ENCODE assay signal across 24 cellular contexts in the genomic region with DNA sequence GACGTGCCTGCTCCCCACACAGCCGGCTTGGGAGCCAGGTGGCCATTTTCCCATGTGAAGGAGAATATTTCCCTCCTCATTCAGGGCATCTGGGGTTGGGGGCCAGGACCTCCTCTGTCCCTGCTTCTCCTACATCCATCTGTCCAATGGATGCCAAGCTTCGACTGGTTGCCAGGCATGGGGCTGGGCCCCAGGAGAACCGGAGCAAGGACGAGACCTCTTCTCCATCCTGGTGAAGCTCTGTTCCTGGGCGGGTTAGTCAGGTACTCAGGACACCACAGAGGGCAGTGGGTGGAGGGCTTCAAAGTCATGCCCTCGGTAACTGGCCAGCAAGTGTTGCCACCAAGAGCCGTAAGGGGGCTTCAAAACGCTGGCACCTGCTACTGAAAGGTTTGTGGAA. TPM values are rescaled to one million over a fixed set of nuclear protein-coding genes. Genes with fewer than 3 reads are reported as not detected.
DNase-seq lines count a peak whose midpoint lies in the region; ATAC-seq, FAIRE-seq and TF ChIP-seq lines count a peak whose summit lies in the region.
"Had no signal": no experiment of that assay in that cellular context is flagged by ENCODE, and none has a peak within 500 bp of the region (broad histone marks: within the 10 kb centered on the region; RNA-seq: fewer than 3 reads in every experiment).

No MANE protein-coding gene starts in this region.

- TF ChIP-seq CTCF in left ventricle myocardium inferior (IDR thresholded peaks at IDR 0.05; ENCODE audit: borderline replicate concordance) (no peak), H1 (IDR thresholded peaks at IDR 0.05; ENCODE audit: control extremely low read depth in 1 of 3, insufficient read depth in 1 of 3, low read depth in 1 of 3, low read length in 3 of 3) (no peak)

- no peaks in the 10 kb centered on the region; the same call in 1 of the 2 replicates for H3K23me2 ChIP-seq in H1 (ENCODE audit: low read depth, low read length)

- H2AFZ ChIP-seq in H1 (ENCODE audit: low read length): no peak overlapping the region

- FAIRE-seq in H1 (lab: Jason Lieb, UNC): no peak
- FAIRE-seq: D721Med, G401.6, GM12891 had no signal

- H3K4me2 ChIP-seq in H1 (ENCODE audit: insufficient read depth in 1 of 2, low read depth in 2 of 2, low read length in 2 of 2): no peak overlapping the region
- H3K4me2 ChIP-seq: BLaER1 had no signal

- no peak overlapping the region for H3K9ac ChIP-seq in H1 (replicated peaks in 1 of 4; ENCODE audit: extremely low read depth in 1 of 4, low read depth in 3 of 4, low read length in 3 of 4)
- H3K9ac ChIP-seq: BLaER1 had no signal

- H3K4me3 ChIP-seq in left ventricle myocardium inferior (no peak overlapping the region), H1 (ENCODE audit: extremely low read depth in 1 of 4, insufficient read depth in 2 of 4, low read depth in 3 of 4, low read length in 4 of 4) (no peak overlapping the region)
- H3K4me3 ChIP-seq: BLaER1 had no signal

- H3K27me3 ChIP-seq in left ventricle myocardium inferior (ENCODE audit: low read depth) (peaks cover 5% of the 10 kb centered on the region), H1 (replicated peaks in 1 of 4; ENCODE audit: control insufficient read depth in 3 of 4, extremely low read depth in 1 of 4, insufficient read depth in 3 of 4, low read length in 3 of 4) (no peaks in the 10 kb centered on the region)
- H3K27me3 ChIP-seq: BE2C, BLaER1 had no signal

- no peak overlapping the region for H3K56ac ChIP-seq in H1 (replicated peaks; ENCODE audit: insufficient read length, low read depth, low read length)

- no peak overlapping the region for H3K14ac ChIP-seq in H1 (ENCODE audit: insufficient read length)

- no peak overlapping the region for H2BK15ac ChIP-seq in H1 (ENCODE audit: low read length)

- H3K79me1 ChIP-seq in H1 (ENCODE audit: low read depth, low read length): no peaks in the 10 kb centered on the region

- no peaks in the 10 kb centered on the region for H3K79me2 ChIP-seq in H1 (ENCODE audit: control insufficient read depth in 1 of 2, insufficient read depth in 2 of 2, low read length in 2 of 2)

- no peak overlapping the region for H3K18ac ChIP-seq in H1 (ENCODE audit: extremely low read depth, low read length)

- POLR2A ChIA-PET in H1 (lab: Charles Lee; ENCODE audit: partially characterized antibody): interaction anchor here (0.6 to 1.3 kb wide), 2 partner anchors 34 to 425 kb away, joined by 3 to 4 read pairs; no protein-coding TSS in a partner anchor

- no peak overlapping the region for H2AK5ac ChIP-seq in H1 (ENCODE audit: low read depth, low read length)

- DNase-seq in cardiac septum (ENCODE audit: low spot score) (peak; percentile 59), left ventricle myocardium inferior (no peak), H1 (ENCODE audit: low read depth in 1 of 2, low spot score in 2 of 2) (no peak), posterior vena cava (ENCODE audit: low spot score) (no peak)
- DNase-seq: ACHN; BE2C; C1 segment of cervical spinal cord; Calu3; CD4-positive, alpha-beta memory T cell; CD4-positive, CD25-positive, alpha-beta regulatory T cell; CD8-positive, alpha-beta memory T cell; COR-L47; DMS79 treated with DMSO at 0.1 percent for 48 hours; GF-D8 had no signal

- H4K20me1 ChIP-seq in H1 (replicated peaks in 1 of 2; ENCODE audit: control insufficient read depth in 1 of 2, insufficient read depth in 2 of 2, low read length in 2 of 2): no peaks in the 10 kb centered on the region
- H4K20me1 ChIP-seq: BLaER1 had no signal

- H3K36me3 ChIP-seq in left ventricle myocardium inferior (no peaks in the 10 kb centered on the region), H1 (ENCODE audit: control insufficient read depth in 2 of 4, insufficient read depth in 4 of 4, low read length in 3 of 4) (no peaks in the 10 kb centered on the region)
- H3K36me3 ChIP-seq: BE2C, BLaER1 had no signal

- H3K4ac ChIP-seq in H1 (replicated peaks; ENCODE audit: insufficient read length, low read depth, low read length): no peak overlapping the region

- H4K8ac ChIP-seq in H1 (ENCODE audit: extremely low read depth, insufficient read depth, low read length): peak overlapping the region; percentile 82; the same call in 1 of the 2 replicates

- no peak overlapping the region for H2BK5ac ChIP-seq in H1 (ENCODE audit: low read depth, low read length)

- intact Hi-C loops in cardiac septum (cut with DNase I): no loop called here
- intact Hi-C loops in left ventricle myocardium inferior (cut with micrococcal nuclease): no loop called here
- intact Hi-C loops in posterior vena cava (cut with DNase I): loop anchor here in 1 of 2 donors (5.0 kb wide), 1 partner anchor 147 kb away; no protein-coding TSS in a partner anchor

- H3K4me1 ChIP-seq in left ventricle myocardium inferior: no peaks in the 10 kb centered on the region
- H3K4me1 ChIP-seq in H1 (replicated peaks in 1 of 4; ENCODE audit: control insufficient read depth in 3 of 4, insufficient read depth in 4 of 4, low read length in 3 of 4): no peaks in the 10 kb centered on the region; a peak in 1 of 7 replicates
- H3K4me1 ChIP-seq: BE2C, BLaER1 had no signal

- H3K27ac ChIP-seq in left ventricle myocardium inferior (replicated peaks) (no peak overlapping the region), H1 (ENCODE audit: low read depth, low read length) (no peak overlapping the region)
- H3K27ac ChIP-seq: 22Rv1, BLaER1 had no signal

- WGBS in H1 (ENCODE audit: extremely low coverage in 1 of 2, insufficient coverage in 1 of 2, insufficient read length in 1 of 2, insufficient replicate concordance in 2 of 2, low coverage in 1 of 2, low lambda C conversion rate in 2 of 2, missing lambda C conversion rate in 1 of 2), 2 experiments: 87% methylated on average over 9 of the region's 9 CpGs; no CpG with 5 or more reads in 1 of the 2 experiments

- CTCF ChIA-PET in H1 (lab: Charles Lee; ENCODE audit: partially characterized antibody): interaction anchor here (0.6 to 5.0 kb wide), 4 partner anchors 9 to 334 kb away, joined by 3 to 37 read pairs (median 14); no protein-coding TSS in a partner anchor

- H3K9me3 ChIP-seq in left ventricle myocardium inferior (replicated peaks) (no peaks in the 10 kb centered on the region), H1 (ENCODE audit: insufficient read depth in 2 of 2, low read depth in 1 of 2, low read length in 1 of 2) (no peaks in the 10 kb centered on the region)
- H3K9me3 ChIP-seq: BE2C, BLaER1 had no signal

- no peak overlapping the region for H4K91ac ChIP-seq in H1 (replicated peaks; ENCODE audit: insufficient read length, low read length)

- TF ChIP-seq RAD21 in H1 (IDR thresholded peaks at IDR 0.05 in 1 of 2, conservative IDR thresholded peaks at IDR 0.05 in 1 of 2; ENCODE audit: low read depth in 2 of 2, low read length in 2 of 2): no peak

- no peak for TF ChIP-seq POLR2A in H1 (IDR thresholded peaks at IDR 0.05; ENCODE audit: control extremely low read depth in 1 of 2, low read depth in 2 of 2, low read length in 2 of 2)

- H4K5ac ChIP-seq in H1 (ENCODE audit: insufficient read length, low read depth, low read length): no peak overlapping the region

- H2BK120ac ChIP-seq in H1 (replicated peaks; ENCODE audit: low read depth, low read length): no peak overlapping the region

- ATAC-seq in GM18868 (IDR thresholded peaks at IDR 0.05; ENCODE audit: unreplicated experiment): no peak

- no peak overlapping the region for H3K23ac ChIP-seq in H1 (ENCODE audit: insufficient read length)

- H2BK20ac ChIP-seq in H1 (ENCODE audit: low read length): no peak overlapping the region

- H2BK12ac ChIP-seq in H1 (ENCODE audit: low read depth, low read length): no peak overlapping the region

- TF ChIP-seq EP300 in H1 (IDR thresholded peaks at IDR 0.05; ENCODE audit: borderline replicate concordance in 1 of 2, low read depth in 2 of 2, low read length in 2 of 2): no peak

TF ChIP-seq in H1, 55 proteins besides CTCF, POLR2A, EP300 and RAD21:
- no peak for TF ChIP-seq EGR1 (IDR thresholded peaks at IDR 0.05; ENCODE audit: borderline replicate concordance, low read depth, low read length)
- TF ChIP-seq HDAC6 (IDR thresholded peaks at IDR 0.05; ENCODE audit: low read depth, low read length): no peak
- TF ChIP-seq TEAD4 (IDR thresholded peaks at IDR 0.05; ENCODE audit: low read depth, low read length): no peak
- no peak for TF ChIP-seq SIRT6 (IDR thresholded peaks at IDR 0.05; ENCODE audit: low read length)
- TF ChIP-seq SUZ12 (IDR thresholded peaks at IDR 0.05; ENCODE audit: low read length): no peak
- TF ChIP-seq POLR2AphosphoS5 (IDR thresholded peaks at IDR 0.05; ENCODE audit: low read depth, low read length): no peak
- no peak for TF ChIP-seq MAFK (IDR thresholded peaks at IDR 0.05; ENCODE audit: low read depth, low read length)
- TF ChIP-seq TCF12 (IDR thresholded peaks at IDR 0.05; ENCODE audit: low read depth, low read length): no peak
- TF ChIP-seq SP4 (IDR thresholded peaks at IDR 0.05; ENCODE audit: low read length): no peak
- no peak for TF ChIP-seq CBX5 (IDR thresholded peaks at IDR 0.05; ENCODE audit: low read depth, low read length)
- no peak for TF ChIP-seq SP1 (IDR thresholded peaks at IDR 0.05; ENCODE audit: low read depth, low read length)
- no peak for TF ChIP-seq BCL11A (IDR thresholded peaks at IDR 0.05; ENCODE audit: low read depth in 2 of 2, low read length in 2 of 2)
- TF ChIP-seq EZH2 (IDR thresholded peaks at IDR 0.05; ENCODE audit: low read depth, low read length, severe bottlenecking): no peak
TF ChIP-seq in H1: peak in this region for 0.

RNA-seq across cellular contexts. Expression of a gene that starts 22.3 kb away (rescaled TPM):
- total RNA-seq in cardiac septum (not detected), left ventricle myocardium inferior (not detected), posterior vena cava (under 1 TPM in 1 of 2 donors, not detected in 1; 0.19 TPM)
- 2.4 and 2.6 TPM in 2 replicates for total RNA-seq in H1 (2021; fragmentation: NEBNext Ultra II Directional; extraction: Animal tissue kit (Norgen Biotek cat#: 25700))
- 1.3 and 1.5 TPM in 2 replicates for polyA plus RNA-seq in H1 (2011; rRNA removed)
- 1.2 TPM for polyA plus RNA-seq in H1 (2011; cell fraction: cytosol; rRNA removed)
- 2.1 TPM for polyA plus RNA-seq in H1 (2011; cell fraction: nucleus; rRNA removed)
- polyA plus RNA-seq in H1 (2012, experiment 1 of 2): 1.8 to 2.2 TPM (median 1.9 TPM) in 4 replicates
- 0.43 TPM for polyA plus RNA-seq in H1 (2012, experiment 2 of 2)
- polyA plus RNA-seq in H1 (2013, experiment 1 of 2): 3.6 TPM
- 3.2 TPM for polyA plus RNA-seq in H1 (2013, experiment 2 of 2)
- polyA minus RNA-seq in H1 (2011; rRNA and poly(A)+ RNA removed): 2.9 and 4.6 TPM in 2 replicates
- 1.2 TPM for polyA minus RNA-seq in H1 (2011; cell fraction: cytosol; rRNA and poly(A)+ RNA removed)
- polyA minus RNA-seq in H1 (2011; cell fraction: nucleus; rRNA and poly(A)+ RNA removed): 2.7 TPM
- total RNA-seq: A172; A673; CD4-positive, alpha-beta memory T cell; CD4-positive, CD25-positive, alpha-beta regulatory T cell; CD8-positive, alpha-beta memory T cell had no signal
- polyA plus RNA-seq: AG04450; CD14-positive monocyte; CD4-positive, alpha-beta memory T cell; CD4-positive, CD25-positive, alpha-beta regulatory T cell; CD8-positive, alpha-beta memory T cell had no signal
